ENCODE assay signal across 8 cellular contexts in genomic region chr2:46915811-46916630, GRCh38.
DNase-seq lines count a peak whose midpoint lies in the region; ATAC-seq, FAIRE-seq and TF ChIP-seq lines count a peak whose summit lies in the region.

No MANE protein-coding gene starts in this region.

- DNase-seq in GM18507 (ENCODE audit: extremely low spot score, insufficient read length, low read depth) = peak; percentile 77
- peak; percentile 77 for DNase-seq in NCI-H1694 (lab: John Stamatoyannopoulos, UW)
- DNase-seq in T-helper 22 cell (ENCODE audit: low read depth) = peak; percentile 74
- DNase-seq in astrocyte of the cerebellum (ENCODE audit: low read depth) = peak; percentile 50
- peak; percentile 82 to 83 for DNase-seq in hippocampal formation (lab: John Stamatoyannopoulos, UW)
- DNase-seq in retina = peak; percentile 96
- no peak for DNase-seq in cortex of kidney (lab: John Stamatoyannopoulos, UW)

- no peak for TF ChIP-seq CTCF in astrocyte of the cerebellum (IDR thresholded peaks at IDR 0.05; ENCODE audit: low read depth, low read length, missing control alignments)

- FAIRE-seq in GM18507 (lab: Jason Lieb, UNC) = peak; percentile 71

- H3K4me3 ChIP-seq in astrocyte of the cerebellum (ENCODE audit: low read depth, low read length) = peak overlapping the region; percentile 94

- in situ Hi-C loops in astrocyte of the cerebellum (cut with HindIII; ENCODE audit: low sequenced_read_pairs) = no loop called here

- peak; percentile 87 for ATAC-seq in HG02938 (IDR thresholded peaks at IDR 0.05; ENCODE audit: unreplicated experiment)
